Comparison of ENCODE assay signal across 6 cellular contexts in the genomic region with DNA sequence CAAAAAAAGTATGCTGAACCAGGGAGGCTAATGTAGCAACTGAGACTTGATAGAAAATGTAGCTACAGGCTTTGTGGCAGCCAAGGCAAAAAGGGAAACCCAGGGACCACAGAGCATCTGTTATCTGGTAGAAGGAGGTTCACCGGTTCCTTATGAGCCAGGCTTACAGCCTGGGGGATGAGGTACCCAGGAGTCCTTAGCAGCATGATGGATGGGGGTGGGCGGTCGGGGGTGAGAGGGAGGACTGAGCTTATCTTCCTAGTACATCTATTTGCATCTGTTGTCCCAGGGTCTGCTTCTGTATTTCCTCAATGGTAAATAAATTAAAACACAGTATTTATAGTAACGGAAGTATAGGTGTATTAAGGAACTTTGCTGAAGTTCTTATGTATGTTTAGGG. TPM values are rescaled to one million over a fixed set of nuclear protein-coding genes. Genes with fewer than 3 reads are reported as not detected.
"Had no signal": no experiment of that assay in that cellular context is flagged by ENCODE, and none has a peak within 500 bp of the region (broad histone marks: within the 10 kb centered on the region; RNA-seq: fewer than 3 reads in every experiment).

No MANE protein-coding gene starts in this region.

- H3K27ac ChIP-seq: GM23248, KMS-11 had no signal

- H3K4me3 ChIP-seq: GM23248, K562 had no signal

- H3K9ac ChIP-seq: GM23248, KMS-11 had no signal

- H2AFZ ChIP-seq: GM23248 had no signal

- H3K4me2 ChIP-seq: KMS-11 had no signal

- DNase-seq: GM23248, H9, HCEC 1CT, IMR-90 had no signal

RNA-seq across cellular contexts. Expression of gene GDAP1L1, which starts 1.1 kb away (rescaled TPM):
- polyA plus RNA-seq: GM23248, IMR-90 had no signal

RNA-seq across cellular contexts. Expression of gene JPH2, which starts 59.0 kb away (rescaled TPM):
- polyA plus RNA-seq: K562 had no signal
